8 cellular contexts compared by ENCODE assay signal in the genomic region with DNA sequence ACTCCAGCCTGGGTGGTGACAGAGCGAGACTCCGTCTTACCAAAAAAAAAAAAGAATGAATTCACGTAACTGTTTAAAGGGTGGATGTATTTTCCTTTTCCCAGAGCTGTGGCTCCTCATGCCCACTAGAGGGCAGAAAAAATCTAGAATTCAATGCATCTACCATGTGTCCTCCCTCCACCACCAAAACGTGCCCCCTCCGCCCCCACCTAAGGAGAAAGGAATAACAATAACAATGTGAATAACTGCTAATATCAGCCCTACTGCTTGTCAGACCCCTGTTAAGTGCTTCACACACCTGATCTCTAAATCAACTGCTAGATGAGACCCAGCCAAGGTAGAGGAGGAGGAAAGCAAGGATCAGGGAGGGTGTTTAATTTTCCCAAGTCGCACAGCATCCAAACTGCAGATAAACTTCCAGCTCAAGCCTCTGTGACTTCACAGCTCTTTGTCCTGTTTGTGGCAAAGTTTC. TPM values are rescaled to one million over a fixed set of nuclear protein-coding genes. Genes with fewer than 3 reads are reported as not detected.
DNase-seq lines count a peak whose midpoint lies in the region; ATAC-seq and TF ChIP-seq lines count a peak whose summit lies in the region.

No MANE protein-coding gene starts in this region.

- H3K4me2 ChIP-seq in KMS-11, result no peak overlapping the region

- no peak overlapping the region for H3K9ac ChIP-seq in KMS-11

- no peak for TF ChIP-seq POLR2A in gastrocnemius medialis (IDR thresholded peaks at IDR 0.05)

- TF ChIP-seq CTCF in KMS-11 (conservative IDR thresholded peaks at IDR 0.05; ENCODE audit: low read depth, low read length) (peak; percentile 81; the same call in 1 of the 2 replicates), WI38 (IDR thresholded peaks at IDR 0.05; ENCODE audit: low read depth, low read length) (peak; percentile 64), fibroblast of pulmonary artery (IDR thresholded peaks at IDR 0.05; ENCODE audit: low read length, missing control alignments) (peak; percentile 69), gastrocnemius medialis (IDR thresholded peaks at IDR 0.05 in 4 of 5, conservative IDR thresholded peaks at IDR 0.05 in 1 of 5) (peak in 3 of 5 experiments; percentile 25 to 42 (median 33))

- intact Hi-C loops in gastrocnemius medialis (cut with DNase I; ENCODE audit: low total_unique reads), result no loop called here

- ATAC-seq in gastrocnemius medialis (no peak), GM21381 (IDR thresholded peaks at IDR 0.05; ENCODE audit: unreplicated experiment) (no peak), HG03095 (IDR thresholded peaks at IDR 0.05; ENCODE audit: unreplicated experiment) (no peak)

- H3K27me3 ChIP-seq in KMS-11 (ENCODE audit: insufficient read depth, low read depth) (peaks cover 20% of the 10 kb centered on the region), gastrocnemius medialis (peaks cover 3 to 10% (median 7%) of the 10 kb centered on the region in 3 donors)

- H3K27ac ChIP-seq in KMS-11 (no peak overlapping the region), gastrocnemius medialis (no peak overlapping the region)

- no peaks in the 10 kb centered on the region for H3K9me3 ChIP-seq in gastrocnemius medialis

- H3K36me3 ChIP-seq in KMS-11 (ENCODE audit: insufficient read depth) (no peaks in the 10 kb centered on the region), gastrocnemius medialis (no peaks in the 10 kb centered on the region)

- H2AFZ ChIP-seq in KMS-11 (ENCODE audit: low read depth), result no peak overlapping the region

- in situ Hi-C loops in gastrocnemius medialis (cut with MboI; ENCODE audit: low sequenced_read_pairs in 4 of 4), result loop anchor here in 2 of 4 donors (10.0 kb wide), 2 partner anchors 111 to 121 kb away; no protein-coding TSS in a partner anchor

- no peak overlapping the region for H3K4me3 ChIP-seq in KMS-11 (IDR thresholded peaks at IDR 0.05; ENCODE audit: insufficient read depth, low read depth, low read length)
- no peak overlapping the region for H3K4me3 ChIP-seq in WI38 (ENCODE audit: low read depth, low read length)
- no peak overlapping the region for H3K4me3 ChIP-seq in fibroblast of pulmonary artery (replicated peaks; ENCODE audit: low read depth, low read length)
- no peak overlapping the region for H3K4me3 ChIP-seq in gastrocnemius medialis

- DNase-seq in NCI-H510A treated with DMSO at 0.1 percent for 48 hours (lab: John Stamatoyannopoulos, UW), result peak; percentile 14
- no peak for DNase-seq in NCI-H510A (lab: John Stamatoyannopoulos, UW)
- DNase-seq in fibroblast of pulmonary artery (ENCODE audit: low read depth), result peak; percentile 59
- no peak for DNase-seq in gastrocnemius medialis

- no peaks in the 10 kb centered on the region for H3K79me2 ChIP-seq in KMS-11 (ENCODE audit: insufficient read depth, low read depth)

- no peaks in the 10 kb centered on the region for H4K20me1 ChIP-seq in KMS-11 (ENCODE audit: insufficient read depth)

- peaks cover 8% of the 10 kb centered on the region for H3K4me1 ChIP-seq in KMS-11 (ENCODE audit: low read depth, poor library complexity, severe bottlenecking)
- H3K4me1 ChIP-seq in gastrocnemius medialis, result peaks cover 0 to 3% of the 10 kb centered on the region in 2 donors

RNA-seq across cellular contexts. Expression of a gene that starts 20.2 kb away (rescaled TPM):
- under 1 TPM; 0.07 to 0.18 (median 0.15) TPM for total RNA-seq in gastrocnemius medialis

RNA-seq across cellular contexts. Expression of a gene that starts 44.6 kb away (rescaled TPM):
- total RNA-seq in gastrocnemius medialis, result under 1 TPM in 3 of 4 donors, not detected in 1; 0.13 to 0.83 (median 0.60) TPM

Comparison
In these comparisons a context has a peak if more than half of its experiments do, and no peak if none do; other contexts are left out.
1. DNase-seq: peak in NCI-H510A treated with DMSO at 0.1 percent for 48 hours (single experiment) and fibroblast of pulmonary artery (single experiment); none in NCI-H510A (single experiment) and gastrocnemius medialis (0 of 2).
2. Peak in every context shown above with its lines, with median percentiles within 50 percentile points of each other: CTCF ChIP-seq.